8 cellular contexts compared by ENCODE assay signal in the genomic region with DNA sequence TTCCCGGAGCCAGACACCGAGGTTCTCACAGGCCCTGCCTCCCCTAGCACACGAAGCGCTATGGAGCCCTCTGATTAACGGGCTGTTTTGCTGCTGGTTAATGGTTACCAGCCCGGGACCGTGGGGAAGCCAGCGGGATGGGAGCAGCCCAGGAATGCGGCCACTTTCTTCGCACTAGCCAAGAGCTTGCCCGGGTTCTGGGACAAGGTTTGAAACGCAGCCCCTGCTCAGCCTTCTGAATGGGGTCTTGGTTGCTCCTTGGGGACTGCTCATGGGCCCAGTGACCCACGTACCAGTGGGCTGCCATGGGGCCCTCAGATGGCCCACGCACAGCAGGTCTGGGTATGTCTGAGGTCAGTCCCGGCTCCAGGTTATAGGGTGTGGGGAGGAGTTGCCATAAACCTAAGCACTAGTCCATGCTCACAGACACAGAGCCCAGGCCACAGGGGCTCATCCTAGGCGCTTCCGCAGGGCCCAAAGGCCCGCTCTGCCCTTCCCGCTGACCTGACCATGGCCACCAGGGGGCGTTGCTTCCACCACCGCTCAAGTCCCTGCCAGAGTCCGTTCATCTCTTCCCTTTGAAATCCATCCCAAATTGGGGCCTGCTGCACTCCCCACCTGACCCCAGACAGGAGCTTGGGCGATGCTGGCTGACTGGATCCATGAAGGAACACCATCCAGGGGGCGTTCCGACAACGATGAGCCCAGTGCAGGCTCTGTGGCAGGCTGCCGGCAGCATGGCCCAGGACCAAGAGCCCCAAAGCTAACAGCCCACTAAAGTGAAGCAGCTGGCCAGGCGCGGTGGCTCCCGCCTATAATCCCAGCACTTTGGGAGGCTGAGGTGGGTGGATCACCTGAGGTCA. TPM values are rescaled to one million over a fixed set of nuclear protein-coding genes. Genes with fewer than 3 reads are reported as not detected.
A peak's percentile ranks its signal among the peaks of the same experiment; 100 is the strongest.
DNase-seq lines count a peak whose midpoint lies in the region; ATAC-seq and TF ChIP-seq lines count a peak whose summit lies in the region.

No MANE protein-coding gene starts in this region.

- H3K4me3 Mint-ChIP-seq in chondrocyte (ENCODE audit: unreplicated experiment), result no peak overlapping the region

- H3K9me3 Mint-ChIP-seq in chondrocyte (ENCODE audit: low read depth), result no peaks in the 10 kb centered on the region

- peak overlapping the region; percentile 65 for H3K27ac Mint-ChIP-seq in chondrocyte (ENCODE audit: unreplicated experiment)

- peaks cover under 1% of the 10 kb centered on the region for H3K36me3 Mint-ChIP-seq in chondrocyte (ENCODE audit: low read depth)

- peaks cover 49% of the 10 kb centered on the region for H3K4me1 Mint-ChIP-seq in chondrocyte (ENCODE audit: low read depth)

- TF ChIP-seq CTCF in chondrocyte (IDR thresholded peaks at IDR 0.05), result peak; percentile 83

- ATAC-seq in HG02571 (IDR thresholded peaks at IDR 0.05; ENCODE audit: unreplicated experiment), result no peak

- H3K27me3 Mint-ChIP-seq in chondrocyte (ENCODE audit: low read depth), result no peaks in the 10 kb centered on the region

- peak; percentile 5 for DNase-seq in DMS53 treated with DMSO at 0.1 percent for 48 hours (lab: John Stamatoyannopoulos, UW; ENCODE audit: unreplicated experiment)
- peak; percentile 51 for DNase-seq in LHCN-M2 (ENCODE audit: low read depth)
- DNase-seq in activated CD4-positive, CD25-positive, alpha-beta regulatory T cell (lab: John Stamatoyannopoulos, UW), result peak; percentile 26 to 43 (median 36)
- no peak for DNase-seq in chondrocyte (ENCODE audit: low spot score)
- DNase-seq in left kidney (ENCODE audit: low read depth, low spot score), result peak; percentile 82
- peak; percentile 21 to 62 (median 29) for DNase-seq in stimulated activated CD4-positive, alpha-beta T cell treated with anti-CD3 and anti-CD28 coated beads, TNF-alpha, amount 100 ng/mL, for 1 hour (ENCODE audit: low read depth in 3 of 3, low spot score in 1 of 3)
- DNase-seq in middle frontal gyrus (ENCODE audit: extremely low spot score, low spot score), result no peak

RNA-seq across cellular contexts. Expression of a gene that starts 31.5 kb away (rescaled TPM):
- total RNA-seq in LHCN-M2 (2014; rRNA removed), result 0.83 and 0.86 TPM in 2 replicates
- polyA plus RNA-seq in LHCN-M2 (2012), result 1.8 TPM
- 56.5 to 213 TPM (median 208 TPM) in 3 replicates for total RNA-seq in chondrocyte

RNA-seq across cellular contexts. Expression of a gene that starts 50.3 kb away (rescaled TPM):
- total RNA-seq in LHCN-M2 (2014; rRNA removed) (41.6 and 64.2 TPM in 2 replicates), chondrocyte (54.8 to 72.3 TPM (median 56.3 TPM) in 3 replicates)
- 20.1 TPM for polyA plus RNA-seq in LHCN-M2 (2012)

RNA-seq across cellular contexts. Expression of a gene that starts 52.4 kb away (rescaled TPM):
- total RNA-seq in LHCN-M2 (2014; rRNA removed) (10.5 and 10.8 TPM in 2 replicates), chondrocyte (12.4 to 14.0 TPM (median 13.0 TPM) in 3 replicates)
- polyA plus RNA-seq in LHCN-M2 (2012), result 5.9 TPM

Comparison
In these comparisons a context has a peak if more than half of its experiments do, and no peak if none do; other contexts are left out.
1. DNase-seq: peak in DMS53 treated with DMSO at 0.1 percent for 48 hours (single experiment), LHCN-M2 (single experiment), activated CD4-positive, CD25-positive, alpha-beta regulatory T cell (4 of 4), left kidney (single experiment) and stimulated activated CD4-positive, alpha-beta T cell treated with anti-CD3 and anti-CD28 coated beads, TNF-alpha, amount 100 ng/mL, for 1 hour (3 of 3); none in chondrocyte (single experiment) and middle frontal gyrus (single experiment).
2. RNA of a gene that starts 31.5 kb away (total RNA-seq): 56.5 to 213 TPM in chondrocyte; 0.83 to 0.86 TPM in LHCN-M2; every median in the first group is over 10 times any median in the second.